In the genomic region with DNA sequence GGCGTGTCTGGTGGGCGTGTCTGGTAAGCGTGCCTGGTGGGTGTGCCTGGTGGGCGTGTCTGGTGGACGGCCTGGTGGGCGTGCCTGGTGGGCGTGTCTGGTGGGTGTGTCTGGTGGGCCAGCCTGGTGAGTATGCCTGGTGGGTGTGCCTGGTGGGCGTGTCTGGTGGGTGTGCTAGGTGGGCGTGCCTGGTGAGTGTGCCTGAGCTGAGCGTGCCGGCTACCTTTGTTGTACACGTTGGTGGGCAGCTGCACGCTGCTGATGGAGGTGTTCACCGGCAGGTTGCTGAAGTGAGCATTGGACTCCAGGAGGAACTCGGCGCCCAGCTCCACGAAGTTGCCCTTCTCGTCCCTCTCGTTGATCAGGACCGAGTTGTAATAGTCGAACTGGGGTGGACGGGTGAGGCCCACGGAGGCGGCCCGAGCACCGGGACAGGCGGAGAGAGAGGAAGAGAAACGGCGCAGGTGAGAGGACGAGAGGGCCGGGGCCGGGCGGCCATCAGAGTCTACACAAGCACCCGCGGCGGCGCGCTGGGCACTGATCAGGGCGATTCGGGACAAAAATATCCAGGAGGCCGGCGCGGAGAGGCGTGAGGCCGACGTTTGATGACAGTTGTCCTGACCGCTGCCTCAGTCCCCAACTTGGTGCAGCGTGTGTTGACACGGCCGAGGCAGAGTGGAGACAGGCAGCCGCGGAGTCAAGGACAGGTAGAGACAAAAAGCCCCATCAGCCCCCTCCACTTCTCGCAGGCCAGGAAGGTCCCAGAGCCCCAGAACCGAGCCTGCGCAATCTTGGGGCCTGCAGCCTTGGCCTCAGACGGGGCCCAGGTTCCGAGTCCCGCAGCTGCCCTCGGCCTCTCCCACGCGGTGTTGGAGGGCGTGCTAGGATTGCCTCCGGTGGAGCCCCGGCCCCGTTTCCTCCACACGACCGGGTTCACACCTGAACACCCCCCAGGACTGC, we compare ENCODE assay signal across 9 cellular contexts. TPM values are rescaled to one million over a fixed set of nuclear protein-coding genes. Genes with fewer than 3 reads are reported as not detected.
DNase-seq lines count a peak whose midpoint lies in the region; ATAC-seq and TF ChIP-seq lines count a peak whose summit lies in the region.
"Had no signal": no experiment of that assay in that cellular context is flagged by ENCODE, and none has a peak within 500 bp of the region (broad histone marks: within the 10 kb centered on the region; RNA-seq: fewer than 3 reads in every experiment).

No MANE protein-coding gene starts in this region.

- peaks cover 6% of the 10 kb centered on the region for H3K27me3 ChIP-seq in foreskin keratinocyte

- peak; percentile 74 for ATAC-seq in foreskin keratinocyte
- ATAC-seq in SK-N-SH treated with all-trans-retinoic acid at 6 μM for 48 hours, result no peak; the same call in 2 of the 3 replicates

- in situ Hi-C loops in GM13977 (cut with MboI; ENCODE audit: low pct_unique_long_range_greater_than_20kb, low sequenced_read_pairs, unreplicated experiment), result no loop called here
- in situ Hi-C loops in ACHN (cut with HindIII; ENCODE audit: low pct_ligation_motif_present, low pct_unique_long_range_greater_than_20kb, low sequenced_read_pairs), result no loop called here

- no peak for TF ChIP-seq CTCF in foreskin keratinocyte (conservative IDR thresholded peaks at IDR 0.05)
- no peak for TF ChIP-seq CTCF in GM13977 (IDR thresholded peaks at IDR 0.05; ENCODE audit: extremely low read depth, insufficient read depth, missing control alignments)

- peak; percentile 7 for DNase-seq in GM03348 (ENCODE audit: low spot score)
- peak; percentile 15 to 22 for DNase-seq in activated CD4-positive, alpha-beta T cell treated with anti-CD3 and anti-CD28 coated beads, Interleukin-2, amount 50 U/mL, for 48 hours
- no peak for DNase-seq in foreskin keratinocyte
- peak; percentile 27 for DNase-seq in stimulated activated CD4-positive, alpha-beta T cell treated with anti-CD3 and anti-CD28 coated beads, Interleukin-4, amount 100 ng/mL, for 1 hour
- no peak for DNase-seq in GM13977 (ENCODE audit: low spot score)
- no peak for DNase-seq in activated gamma-delta T cell treated with Interleukin-2 at 50 U/mL for 16 hours
- DNase-seq in ACHN, result no peak

- H3K27ac ChIP-seq in foreskin keratinocyte, result no peak overlapping the region
- H3K27ac ChIP-seq: KMS-11 had no signal

- no peaks in the 10 kb centered on the region for H3K4me1 ChIP-seq in foreskin keratinocyte

TF ChIP-seq in SK-N-SH treated with all-trans-retinoic acid at 6 μM for 48 hours, 23 proteins besides CTCF, POLR2A, EP300 and RAD21:
- no peak for TF ChIP-seq ZNF70 (CRISPR knock-in tag; IDR thresholded peaks at IDR 0.05)
- no peak for TF ChIP-seq ZC3H10 (CRISPR knock-in tag; IDR thresholded peaks at IDR 0.05)
- TF ChIP-seq TCF4 (CRISPR knock-in tag; IDR thresholded peaks at IDR 0.05; ENCODE audit: borderline replicate concordance), result no peak
- TF ChIP-seq POU6F1 (CRISPR knock-in tag; IDR thresholded peaks at IDR 0.05; ENCODE audit: borderline replicate concordance, low read depth), result no peak
- no peak for TF ChIP-seq PPARA (CRISPR knock-in tag; IDR thresholded peaks at IDR 0.05; ENCODE audit: borderline replicate concordance)
- no peak for TF ChIP-seq ZNF565 (CRISPR knock-in tag; conservative IDR thresholded peaks at IDR 0.05; ENCODE audit: low read depth)
- TF ChIP-seq BACH2 (CRISPR knock-in tag; IDR thresholded peaks at IDR 0.05; ENCODE audit: borderline replicate concordance), result no peak
- TF ChIP-seq CSRNP3 (CRISPR knock-in tag; IDR thresholded peaks at IDR 0.05), result no peak
- TF ChIP-seq ISL1 (CRISPR knock-in tag; IDR thresholded peaks at IDR 0.05), result no peak
- TF ChIP-seq TOX (CRISPR knock-in tag; IDR thresholded peaks at IDR 0.05; ENCODE audit: borderline replicate concordance), result no peak
- no peak for TF ChIP-seq GLIS3 (CRISPR knock-in tag; IDR thresholded peaks at IDR 0.05)
- TF ChIP-seq SNAI2 (CRISPR knock-in tag; IDR thresholded peaks at IDR 0.05), result no peak
- TF ChIP-seq ESRRG (CRISPR knock-in tag; IDR thresholded peaks at IDR 0.05), result no peak
- no peak for TF ChIP-seq OSR1 (CRISPR knock-in tag; IDR thresholded peaks at IDR 0.05)

RNA-seq across cellular contexts. Expression of gene CACNA2D4, which starts 10.5 kb away (rescaled TPM):
- 0.10 and 0.11 TPM in 2 replicates for total RNA-seq in foreskin keratinocyte
- polyA plus RNA-seq in foreskin keratinocyte, result 0.11 and 0.14 TPM in 2 replicates

Comparison
In these comparisons a context has a peak if more than half of its experiments do, and no peak if none do; other contexts are left out.
1. DNase-seq: peak in GM03348 (single experiment), activated CD4-positive, alpha-beta T cell treated with anti-CD3 and anti-CD28 coated beads, Interleukin-2, amount 50 U/mL, for 48 hours (2 of 2) and stimulated activated CD4-positive, alpha-beta T cell treated with anti-CD3 and anti-CD28 coated beads, Interleukin-4, amount 100 ng/mL, for 1 hour (single experiment); none in foreskin keratinocyte (0 of 2), GM13977 (single experiment), activated gamma-delta T cell treated with Interleukin-2 at 50 U/mL for 16 hours (single experiment) and ACHN (single experiment).